ENCODE assay signal across 19 cellular contexts in genomic region chr13:98474292-98474691, GRCh38.
DNase-seq lines count a peak whose midpoint lies in the region; ATAC-seq and TF ChIP-seq lines count a peak whose summit lies in the region.
"Had no signal": no experiment of that assay in that cellular context is flagged by ENCODE, and none has a peak within 500 bp of the region (broad histone marks: within the 10 kb centered on the region; RNA-seq: fewer than 3 reads in every experiment).

No MANE protein-coding gene starts in this region.

- no peaks in the 10 kb centered on the region for H3K9me3 ChIP-seq in CD8-positive, alpha-beta T cell (ENCODE audit: low read length)
- no peaks in the 10 kb centered on the region for H3K9me3 ChIP-seq in neural progenitor cell (ENCODE audit: low read depth)
- H3K9me3 ChIP-seq: BE2C, prostate gland had no signal

- peaks cover 53% of the 10 kb centered on the region for H3K4me1 Mint-ChIP-seq in T-helper 1 cell treated with Interleukin-12 subunit alpha and Interleukin-12 subunit beta and Interleukin-4 antibody, amounts not matched to agents 30 μg/mL and 1 μg/mL, for 36 hours (ENCODE audit: low read depth)
- peaks cover 52% of the 10 kb centered on the region for H3K4me1 Mint-ChIP-seq in CD8-positive, alpha-beta T cell (ENCODE audit: low read depth)
- H3K4me1 Mint-ChIP-seq in activated naive CD8-positive, alpha-beta T cell (ENCODE audit: low read depth) = peaks cover 57% of the 10 kb centered on the region
- H3K4me1 Mint-ChIP-seq in neural progenitor cell = peaks cover 41% of the 10 kb centered on the region

- ATAC-seq in CD8-positive, alpha-beta T cell = no peak
- no peak for ATAC-seq in HG03045 (IDR thresholded peaks at IDR 0.05; ENCODE audit: unreplicated experiment)
- ATAC-seq: SK-N-SH treated with all-trans-retinoic acid at 6 μM for 48 hours had no signal

- POLR2A ChIA-PET in CD8-positive, alpha-beta T cell (lab: Charles Lee) = no interaction called here

- H3K4me3 ChIP-seq in CD8-positive, alpha-beta T cell (ENCODE audit: low read depth, low read length) = no peak overlapping the region
- H3K4me3 ChIP-seq in neural progenitor cell = no peak overlapping the region
- H3K4me3 ChIP-seq: prostate gland had no signal

- no peak overlapping the region for H2AFZ ChIP-seq in neural progenitor cell (replicated peaks)

- peaks cover 70% of the 10 kb centered on the region for H3K79me2 ChIP-seq in neural progenitor cell (ENCODE audit: low read depth)

- H4K20me1 ChIP-seq in neural progenitor cell (ENCODE audit: low read depth) = peaks cover 75% of the 10 kb centered on the region

- no peak for TF ChIP-seq CTCF in CD8-positive, alpha-beta T cell (IDR thresholded peaks at IDR 0.05)
- TF ChIP-seq CTCF in neural progenitor cell (IDR thresholded peaks at IDR 0.05) = no peak

- H3K9ac ChIP-seq in neural progenitor cell = no peak overlapping the region

- no peak overlapping the region for H3K4me3 Mint-ChIP-seq in T-helper 1 cell treated with Interleukin-12 subunit alpha and Interleukin-12 subunit beta and Interleukin-4 antibody, amounts not matched to agents 30 μg/mL and 1 μg/mL, for 36 hours
- no peak overlapping the region for H3K4me3 Mint-ChIP-seq in CD8-positive, alpha-beta T cell
- H3K4me3 Mint-ChIP-seq in activated naive CD8-positive, alpha-beta T cell = no peak overlapping the region
- no peak overlapping the region for H3K4me3 Mint-ChIP-seq in neural progenitor cell
- H3K4me3 Mint-ChIP-seq: memory B cell, naive B cell had no signal

- H3K27me3 ChIP-seq in CD8-positive, alpha-beta T cell (ENCODE audit: insufficient read depth, low read length) = no peaks in the 10 kb centered on the region
- no peaks in the 10 kb centered on the region for H3K27me3 ChIP-seq in neural progenitor cell
- H3K27me3 ChIP-seq: BE2C had no signal

- peak overlapping the region; percentile 26 for H3K27ac Mint-ChIP-seq in T-helper 1 cell treated with Interleukin-12 subunit alpha and Interleukin-12 subunit beta and Interleukin-4 antibody, amounts not matched to agents 30 μg/mL and 1 μg/mL, for 36 hours
- H3K27ac Mint-ChIP-seq in CD8-positive, alpha-beta T cell = peak overlapping the region; percentile 67
- peak overlapping the region; percentile 91 for H3K27ac Mint-ChIP-seq in activated naive CD8-positive, alpha-beta T cell
- peak overlapping the region; percentile 55 for H3K27ac Mint-ChIP-seq in neural progenitor cell
- H3K27ac Mint-ChIP-seq: memory B cell had no signal

- no peak for DNase-seq in T-helper 1 cell
- DNase-seq in CD8-positive, alpha-beta T cell = no peak
- no peak for DNase-seq in neural progenitor cell (ENCODE audit: low spot score)
- DNase-seq in stimulated activated CD4-positive, alpha-beta T cell treated with anti-CD3 and anti-CD28 coated beads, Interleukin-2, amount 100 ng/mL, for 48 hours = no peak
- no peak for DNase-seq in NCI-H2171 treated with DMSO at 0.1 percent for 48 hours (lab: John Stamatoyannopoulos, UW)
- DNase-seq: activated CD4-positive, alpha-beta T cell treated with anti-CD3 and anti-CD28 coated beads for 1 hour; activated gamma-delta T cell; anterior cingulate cortex; BE2C; naive B cell; NCI-H524 had no signal

- peaks cover 15% of the 10 kb centered on the region for H3K36me3 ChIP-seq in CD8-positive, alpha-beta T cell (ENCODE audit: insufficient read depth, low read length)
- no peaks in the 10 kb centered on the region for H3K36me3 ChIP-seq in neural progenitor cell

- H3K27ac ChIP-seq in CD8-positive, alpha-beta T cell (ENCODE audit: low read depth, low read length) = no peak overlapping the region
- no peak overlapping the region for H3K27ac ChIP-seq in neural progenitor cell
- H3K27ac ChIP-seq: 22Rv1, prostate gland had no signal

- peaks cover 34% of the 10 kb centered on the region for H3K4me1 ChIP-seq in CD8-positive, alpha-beta T cell (ENCODE audit: insufficient read depth, low read length)
- H3K4me1 ChIP-seq in neural progenitor cell = peaks cover 36% of the 10 kb centered on the region

- peaks cover 21% of the 10 kb centered on the region for H3F3A ChIP-seq in neural progenitor cell (ENCODE audit: low read depth)

- no peak overlapping the region for H3K4me2 ChIP-seq in neural progenitor cell

- H3K27me3 Mint-ChIP-seq in T-helper 1 cell treated with Interleukin-12 subunit alpha and Interleukin-12 subunit beta and Interleukin-4 antibody, amounts not matched to agents 30 μg/mL and 1 μg/mL, for 36 hours (ENCODE audit: low read depth) = no peaks in the 10 kb centered on the region
- H3K27me3 Mint-ChIP-seq in CD8-positive, alpha-beta T cell (ENCODE audit: low read depth) = no peaks in the 10 kb centered on the region
- H3K27me3 Mint-ChIP-seq in activated naive CD8-positive, alpha-beta T cell = no peaks in the 10 kb centered on the region
- peaks cover 4% of the 10 kb centered on the region for H3K27me3 Mint-ChIP-seq in neural progenitor cell (ENCODE audit: insufficient read depth, low read depth)
- H3K27me3 Mint-ChIP-seq: memory B cell, naive B cell, type B pancreatic cell had no signal

- CTCF ChIA-PET in CD8-positive, alpha-beta T cell (lab: Charles Lee) = interaction anchor here (0.8 to 1.5 kb wide), 2 partner anchors 17 to 179 kb away, joined by 3 to 5 read pairs; no protein-coding TSS in a partner anchor

- intact Hi-C loops in CD8-positive, alpha-beta T cell (cut with DNase I, micrococcal nuclease) = loop anchor here in 1 of 2 experiments (10.0 kb wide), 1 partner anchor 499 kb away; no protein-coding TSS in a partner anchor

- peaks cover 47% of the 10 kb centered on the region for H3K36me3 Mint-ChIP-seq in T-helper 1 cell treated with Interleukin-12 subunit alpha and Interleukin-12 subunit beta and Interleukin-4 antibody, amounts not matched to agents 30 μg/mL and 1 μg/mL, for 36 hours (ENCODE audit: low read depth)
- peaks cover 54% of the 10 kb centered on the region for H3K36me3 Mint-ChIP-seq in CD8-positive, alpha-beta T cell
- H3K36me3 Mint-ChIP-seq in activated naive CD8-positive, alpha-beta T cell = peaks cover 20% of the 10 kb centered on the region
- peaks cover 43% of the 10 kb centered on the region for H3K36me3 Mint-ChIP-seq in neural progenitor cell

- H3K9me3 Mint-ChIP-seq in T-helper 1 cell treated with Interleukin-12 subunit alpha and Interleukin-12 subunit beta and Interleukin-4 antibody, amounts not matched to agents 30 μg/mL and 1 μg/mL, for 36 hours = peaks cover 4% of the 10 kb centered on the region
- H3K9me3 Mint-ChIP-seq in CD8-positive, alpha-beta T cell = no peaks in the 10 kb centered on the region
- no peaks in the 10 kb centered on the region for H3K9me3 Mint-ChIP-seq in activated naive CD8-positive, alpha-beta T cell (ENCODE audit: low read depth)
- H3K9me3 Mint-ChIP-seq in neural progenitor cell = no peaks in the 10 kb centered on the region
- H3K9me3 Mint-ChIP-seq: memory B cell, naive B cell, type B pancreatic cell had no signal

Comparison
In these comparisons a context has a peak if more than half of its experiments do, and no peak if none do; other contexts are left out.
1. H3K27ac Mint-ChIP-seq: peak in every context shown above with its lines; median percentile 91 in activated naive CD8-positive, alpha-beta T cell; 67 in CD8-positive, alpha-beta T cell; 55 in neural progenitor cell; 26 in T-helper 1 cell treated with Interleukin-12 subunit alpha and Interleukin-12 subunit beta and Interleukin-4 antibody, amounts not matched to agents 30 μg/mL and 1 μg/mL, for 36 hours.